ENCODE assay signal across 2 cellular contexts in genomic region chr11:69180726-69181125, GRCh38.
TF ChIP-seq lines count a peak whose summit lies in the region.

No MANE protein-coding gene starts in this region.

TF ChIP-seq in IMR-90, 13 proteins besides CTCF, POLR2A, EP300 and RAD21:
- TF ChIP-seq CHD1 (IDR thresholded peaks at IDR 0.05; ENCODE audit: low read depth, low read length) = no peak

TF ChIP-seq in K562, 482 proteins besides CTCF, POLR2A, EP300 and RAD21:
- TF ChIP-seq NFE2L1 (tag; IDR thresholded peaks at IDR 0.05; ENCODE audit: borderline replicate concordance, low read depth) (no peak), NFIC (IDR thresholded peaks at IDR 0.05) (peak; percentile 28; the same call in 1 of the 2 replicates)
